23 cellular contexts compared by ENCODE assay signal in genomic region chr20:1287787-1288569, GRCh38. TPM values are rescaled to one million over a fixed set of nuclear protein-coding genes. Genes with fewer than 3 reads are reported as not detected.
A peak's percentile ranks its signal among the peaks of the same experiment; 100 is the strongest.
DNase-seq lines count a peak whose midpoint lies in the region; ATAC-seq and TF ChIP-seq lines count a peak whose summit lies in the region.
"Had no signal": no experiment of that assay in that cellular context is flagged by ENCODE, and none has a peak within 500 bp of the region (broad histone marks: within the 10 kb centered on the region; RNA-seq: fewer than 3 reads in every experiment).

No MANE protein-coding gene starts in this region.

- H3K27me3 ChIP-seq in CD4-positive, alpha-beta T cell (ENCODE audit: control insufficient read depth, insufficient read depth, low read length): no peaks in the 10 kb centered on the region
- no peaks in the 10 kb centered on the region for H3K27me3 ChIP-seq in testis
- H3K27me3 ChIP-seq: upper lobe of left lung had no signal

- no peaks in the 10 kb centered on the region for H3K36me3 ChIP-seq in testis (ENCODE audit: low read depth, missing control alignments)
- H3K36me3 ChIP-seq: upper lobe of left lung had no signal

- H3K27ac ChIP-seq in CD4-positive, alpha-beta T cell (ENCODE audit: low read depth, low read length): no peak overlapping the region
- no peak overlapping the region for H3K27ac ChIP-seq in testis
- H3K27ac ChIP-seq: A549, epithelial cell of prostate, psoas muscle, upper lobe of left lung, VCaP had no signal

- H3K4me3 ChIP-seq in testis: no peak overlapping the region
- H3K4me3 ChIP-seq: A549, psoas muscle, upper lobe of left lung had no signal

- intact Hi-C loops in activated CD4-positive, alpha-beta T cell treated with anti-CD3 and anti-CD28 coated beads, Interleukin-2, amount 10 ng/mL, durations not matched to agents 24 days and 14 days (cut with micrococcal nuclease): no loop called here
- intact Hi-C loops in CD4-positive, alpha-beta T cell (cut with DNase I, micrococcal nuclease): loop anchor here in 1 of 2 experiments (2.0 kb wide), 1 partner anchor 21 kb away; the partner anchor contains the start of gene SNPH
- intact Hi-C loops in left ventricle myocardium superior (cut with micrococcal nuclease): no loop called here
- intact Hi-C loops in testis (cut with DNase I; ENCODE audit: low total_unique reads): no loop called here

- H3K9me3 Mint-ChIP-seq in activated CD4-positive, alpha-beta T cell treated with anti-CD3 and anti-CD28 coated beads, Interleukin-2, amount 10 ng/mL, durations not matched to agents 24 days and 14 days: no peaks in the 10 kb centered on the region
- no peaks in the 10 kb centered on the region for H3K9me3 Mint-ChIP-seq in CD4-positive, alpha-beta T cell
- no peaks in the 10 kb centered on the region for H3K9me3 Mint-ChIP-seq in activated naive CD8-positive, alpha-beta T cell treated with anti-CD3 and anti-CD28 coated beads for 36 hours
- H3K9me3 Mint-ChIP-seq: memory B cell had no signal

- TF ChIP-seq POLR2A in testis (IDR thresholded peaks at IDR 0.05): no peak

- no peak for ATAC-seq in CD4-positive, alpha-beta T cell (ENCODE audit: poor library complexity)
- peak; percentile 77 for ATAC-seq in left ventricle myocardium superior
- no peak for ATAC-seq in GM18517 (IDR thresholded peaks at IDR 0.05; ENCODE audit: unreplicated experiment)
- ATAC-seq: A549, psoas muscle had no signal

- peaks cover 4% of the 10 kb centered on the region for H3K36me3 Mint-ChIP-seq in activated CD4-positive, alpha-beta T cell treated with anti-CD3 and anti-CD28 coated beads, Interleukin-2, amount 10 ng/mL, durations not matched to agents 24 days and 14 days (ENCODE audit: low read depth)
- peaks cover 3% of the 10 kb centered on the region for H3K36me3 Mint-ChIP-seq in CD4-positive, alpha-beta T cell (ENCODE audit: low read depth)
- peaks cover 7% of the 10 kb centered on the region for H3K36me3 Mint-ChIP-seq in activated naive CD8-positive, alpha-beta T cell treated with anti-CD3 and anti-CD28 coated beads for 36 hours

- peak overlapping the region; percentile 86 for H3K27ac Mint-ChIP-seq in activated CD4-positive, alpha-beta T cell treated with anti-CD3 and anti-CD28 coated beads, Interleukin-2, amount 10 ng/mL, durations not matched to agents 24 days and 14 days
- peak overlapping the region; percentile 82 for H3K27ac Mint-ChIP-seq in CD4-positive, alpha-beta T cell
- peak overlapping the region; percentile 17 for H3K27ac Mint-ChIP-seq in activated naive CD8-positive, alpha-beta T cell treated with anti-CD3 and anti-CD28 coated beads for 36 hours
- H3K27ac Mint-ChIP-seq: B cell, memory B cell had no signal

- WGBS in testis, 2 donors: 89 to 92% methylated on average over 10 to 11 of the region's 11 CpGs

- TF ChIP-seq CTCF in CD4-positive, alpha-beta T cell (IDR thresholded peaks at IDR 0.05): no peak
- no peak for TF ChIP-seq CTCF in testis (IDR thresholded peaks at IDR 0.05)

- no peaks in the 10 kb centered on the region for H3K9me3 ChIP-seq in CD4-positive, alpha-beta T cell (ENCODE audit: control insufficient read depth, low read length)
- no peaks in the 10 kb centered on the region for H3K9me3 ChIP-seq in testis
- H3K9me3 ChIP-seq: A549, psoas muscle, upper lobe of left lung had no signal

- H3K4me3 Mint-ChIP-seq in activated CD4-positive, alpha-beta T cell treated with anti-CD3 and anti-CD28 coated beads, Interleukin-2, amount 10 ng/mL, durations not matched to agents 24 days and 14 days: no peak overlapping the region
- no peak overlapping the region for H3K4me3 Mint-ChIP-seq in CD4-positive, alpha-beta T cell
- H3K4me3 Mint-ChIP-seq in activated naive CD8-positive, alpha-beta T cell treated with anti-CD3 and anti-CD28 coated beads for 36 hours: no peak overlapping the region
- H3K4me3 Mint-ChIP-seq: B cell, memory B cell had no signal

- POLR2A ChIA-PET in CD4-positive, alpha-beta T cell (lab: Charles Lee): interaction anchor here (0.5 to 1.8 kb wide), 4 partner anchors 9 to 65 kb away, joined by 3 to 11 read pairs (median 3); no protein-coding TSS in a partner anchor

- no peaks in the 10 kb centered on the region for H3K27me3 Mint-ChIP-seq in activated CD4-positive, alpha-beta T cell treated with anti-CD3 and anti-CD28 coated beads, Interleukin-2, amount 10 ng/mL, durations not matched to agents 24 days and 14 days
- no peaks in the 10 kb centered on the region for H3K27me3 Mint-ChIP-seq in CD4-positive, alpha-beta T cell
- H3K27me3 Mint-ChIP-seq in activated naive CD8-positive, alpha-beta T cell treated with anti-CD3 and anti-CD28 coated beads for 36 hours: no peaks in the 10 kb centered on the region

- peaks cover 4% of the 10 kb centered on the region for H3K4me1 ChIP-seq in testis
- H3K4me1 ChIP-seq: A549 had no signal

- DNase-seq in activated CD4-positive, alpha-beta T cell treated with anti-CD3 and anti-CD28 coated beads, Interleukin-2, amount 10 ng/mL, durations not matched to agents 24 days and 14 days: no peak
- DNase-seq in activated CD4-positive, alpha-beta T cell treated with anti-CD3 and anti-CD28 coated beads for 48 hours: no peak
- no peak for DNase-seq in CD4-positive, alpha-beta T cell
- no peak for DNase-seq in activated naive CD8-positive, alpha-beta T cell treated with anti-CD3 and anti-CD28 coated beads for 36 hours
- DNase-seq in left ventricle myocardium superior (peak; percentile 45), GM19238 (ENCODE audit: insufficient read length, low spot score) (no peak), testis (no peak)
- DNase-seq: activated CD4-positive, alpha-beta T cell treated with anti-CD3 and anti-CD28 coated beads, Interleukin-2, amount 50 U/mL, for 48 hours; activated T-cell treated with anti-CD3 and anti-CD28 coated beads for 4 hours; effector CD4-positive, alpha-beta T cell; HCEC 1CT; NCI-H1694 treated with DMSO at 0.1 percent for 48 hours; NCI-H2171 treated with DMSO at 0.1 percent for 48 hours; NCI-H524; psoas muscle; stimulated activated CD8-positive, alpha-beta memory T cell treated with anti-CD3 and anti-CD28 coated beads, Interleukin-4, amount 100 ng/mL, for 48 hours; upper lobe of left lung had no signal

- peaks cover 22% of the 10 kb centered on the region for H3K4me1 Mint-ChIP-seq in activated CD4-positive, alpha-beta T cell treated with anti-CD3 and anti-CD28 coated beads, Interleukin-2, amount 10 ng/mL, durations not matched to agents 24 days and 14 days
- peaks cover 83% of the 10 kb centered on the region for H3K4me1 Mint-ChIP-seq in CD4-positive, alpha-beta T cell (ENCODE audit: low read depth)
- peaks cover 45% of the 10 kb centered on the region for H3K4me1 Mint-ChIP-seq in activated naive CD8-positive, alpha-beta T cell treated with anti-CD3 and anti-CD28 coated beads for 36 hours
- H3K4me1 Mint-ChIP-seq: B cell, memory B cell had no signal

- CTCF ChIA-PET in CD4-positive, alpha-beta T cell (lab: Charles Lee): no interaction called here

RNA-seq across cellular contexts. Expression of gene SNPH, which starts 21.9 kb away (rescaled TPM):
- total RNA-seq in activated CD4-positive, alpha-beta T cell treated with anti-CD3 and anti-CD28 coated beads, Interleukin-2, amount 10 ng/mL, durations not matched to agents 24 days and 14 days: 1.7 and 1.8 TPM in 2 replicates
- total RNA-seq in CD4-positive, alpha-beta T cell: 10 to 100 TPM; 12.8 to 13.0 TPM
- 1 to 10 TPM; 3.2 to 3.6 TPM for total RNA-seq in activated naive CD8-positive, alpha-beta T cell treated with anti-CD3 and anti-CD28 coated beads for 36 hours
- 7.8 TPM for total RNA-seq in left ventricle myocardium superior
- 10 to 100 TPM in 1 of 2 donors, 1 to 10 TPM in 1; 9.0 to 10.4 TPM for total RNA-seq in testis
- 4.2 TPM for polyA plus RNA-seq in testis (ENCODE audit: insufficient read depth, low read depth, low replicate concordance)

RNA-seq across cellular contexts. Expression of gene SDCBP2, which starts 41.0 kb away (rescaled TPM):
- total RNA-seq in activated CD4-positive, alpha-beta T cell treated with anti-CD3 and anti-CD28 coated beads, Interleukin-2, amount 10 ng/mL, durations not matched to agents 24 days and 14 days: 2.0 and 3.0 TPM in 2 replicates
- total RNA-seq in CD4-positive, alpha-beta T cell: 1 to 10 TPM; 1.2 to 1.3 TPM
- total RNA-seq in activated naive CD8-positive, alpha-beta T cell treated with anti-CD3 and anti-CD28 coated beads for 36 hours: 1 to 10 TPM; 3.3 to 3.9 TPM
- total RNA-seq in left ventricle myocardium superior: 1.5 TPM
- total RNA-seq in testis: 1 to 10 TPM; 5.5 to 6.4 TPM
- polyA plus RNA-seq in testis (ENCODE audit: insufficient read depth, low read depth, low replicate concordance): 10.9 TPM

Comparison
In these comparisons a context has a peak if more than half of its experiments do, and no peak if none do; other contexts are left out.
1. H3K27ac Mint-ChIP-seq: peak in every context shown above with its lines; median percentile 86 in activated CD4-positive, alpha-beta T cell treated with anti-CD3 and anti-CD28 coated beads, Interleukin-2, amount 10 ng/mL, durations not matched to agents 24 days and 14 days; 82 in CD4-positive, alpha-beta T cell; 17 in activated naive CD8-positive, alpha-beta T cell treated with anti-CD3 and anti-CD28 coated beads for 36 hours.